8 cellular contexts compared by ENCODE assay signal in the genomic region with DNA sequence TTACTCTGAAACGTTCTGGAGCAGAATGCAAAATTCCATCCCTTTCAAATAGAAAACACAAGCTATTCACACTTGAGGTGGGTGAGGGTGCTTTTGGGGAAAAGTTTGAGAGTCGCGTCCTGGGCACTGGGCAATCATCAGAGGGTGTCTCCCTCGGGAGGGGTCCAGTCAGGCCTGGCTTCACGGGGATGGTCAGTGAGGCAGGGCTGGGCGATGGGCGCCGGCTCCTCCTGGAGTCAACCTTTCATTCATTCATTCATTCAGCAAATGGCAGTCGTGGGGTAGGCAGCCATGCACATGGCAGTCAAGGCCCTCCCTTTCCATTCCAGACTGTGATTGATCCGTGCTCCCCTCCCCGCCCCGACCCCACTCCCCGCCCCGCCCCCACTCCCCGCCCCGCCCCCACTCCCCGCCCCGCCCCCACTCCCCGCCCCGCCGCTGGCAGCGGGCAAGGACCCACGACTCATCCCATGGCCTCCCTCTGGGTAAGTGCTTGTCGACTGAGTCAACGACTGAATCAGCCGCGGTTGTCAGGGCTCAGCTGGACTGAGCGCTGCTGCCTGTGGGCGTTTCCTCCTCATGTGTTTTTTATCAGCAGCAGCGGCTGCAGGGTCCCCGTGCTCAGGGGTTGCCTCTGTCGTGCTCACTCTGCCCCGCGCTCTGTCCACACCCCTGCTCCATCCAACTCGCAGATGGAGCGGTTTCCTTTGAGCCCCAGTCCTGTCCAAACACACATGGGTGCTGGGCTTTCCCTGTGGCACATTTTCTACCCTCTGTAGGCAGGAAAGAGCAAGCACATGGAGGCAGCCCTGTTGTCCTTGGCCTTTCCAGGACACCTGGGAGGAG. TPM values are rescaled to one million over a fixed set of nuclear protein-coding genes. Genes with fewer than 3 reads are reported as not detected.
DNase-seq lines count a peak whose midpoint lies in the region; ATAC-seq and TF ChIP-seq lines count a peak whose summit lies in the region.

No MANE protein-coding gene starts in this region.

- DNase-seq in Daoy (ENCODE audit: low read depth) (peak; percentile 96), NCI-H460 (ENCODE audit: extremely low read depth, low read depth) (peak; percentile 64), right cardiac atrium (peak in 2 of 3 donors; percentile 71 to 76), endothelial cell (ENCODE audit: low spot score) (no peak)
- peak; percentile 46 for DNase-seq in activated T-helper 9 cell treated with anti-CD3 and anti-CD28 coated beads, Interleukin-2, amount 50 U/mL, for 16 hours (ENCODE audit: low read depth)
- peak; percentile 54 to 64 for DNase-seq in stimulated activated CD4-positive, alpha-beta T cell treated with anti-CD3 and anti-CD28 coated beads, Interleukin-2, amount 100 ng/mL, for 48 hours

- no peak overlapping the region for H3K27ac ChIP-seq in right cardiac atrium (ENCODE audit: low read length)

- H3K4me1 ChIP-seq in right cardiac atrium (ENCODE audit: control insufficient read depth, insufficient read depth, low read length) = no peaks in the 10 kb centered on the region

- H3K27ac Mint-ChIP-seq in endothelial cell (ENCODE audit: unreplicated experiment) = no peak overlapping the region

- no peaks in the 10 kb centered on the region for H3K36me3 Mint-ChIP-seq in endothelial cell (ENCODE audit: low read depth, unreplicated experiment)

- no peaks in the 10 kb centered on the region for H3K9me3 Mint-ChIP-seq in endothelial cell (ENCODE audit: unreplicated experiment)

- H3K9me3 ChIP-seq in right cardiac atrium (ENCODE audit: control insufficient read depth, low read length) = no peaks in the 10 kb centered on the region

- H3K27me3 Mint-ChIP-seq in endothelial cell (ENCODE audit: unreplicated experiment) = peaks cover 16% of the 10 kb centered on the region

- 26% methylated on average over 33 of the region's 36 CpGs for WGBS in right cardiac atrium

- no peaks in the 10 kb centered on the region for H3K27me3 ChIP-seq in right cardiac atrium (ENCODE audit: control insufficient read depth, insufficient read depth)

- H3K4me3 ChIP-seq in right cardiac atrium (ENCODE audit: low read length) = no peak overlapping the region

- no peak for TF ChIP-seq CTCF in endothelial cell (IDR thresholded peaks at IDR 0.05; ENCODE audit: unreplicated experiment)

- no peak overlapping the region for H3K4me3 Mint-ChIP-seq in endothelial cell (ENCODE audit: unreplicated experiment)

- ATAC-seq in right cardiac atrium (peak; percentile 52 to 81), HG02938 (IDR thresholded peaks at IDR 0.05; ENCODE audit: unreplicated experiment) (no peak), HG03342 (IDR thresholded peaks at IDR 0.05; ENCODE audit: unreplicated experiment) (no peak)

- intact Hi-C loops in right cardiac atrium (cut with DNase I) = loop anchor here in 1 of 4 donors (10.0 kb wide), 1 partner anchor 175 kb away; no protein-coding TSS in a partner anchor

- peaks cover 10% of the 10 kb centered on the region for H3K4me1 Mint-ChIP-seq in endothelial cell (ENCODE audit: unreplicated experiment)

RNA-seq across cellular contexts. Expression of a gene that starts 12.5 kb away (rescaled TPM):
- total RNA-seq in Daoy (2014; rRNA removed; shearing (Covaris generic)) = 14.1 and 15.0 TPM in 2 replicates
- total RNA-seq in NCI-H460 (2014; rRNA removed; shearing (Covaris generic)) = 11.6 and 14.4 TPM in 2 replicates
- polyA plus RNA-seq in NCI-H460 (2014; cell fraction: nucleus; rRNA removed) = 3.4 and 5.6 TPM in 2 replicates
- total RNA-seq in right cardiac atrium (10 to 100 TPM; 15.5 to 24.0 (median 18.0) TPM), endothelial cell (ENCODE audit: unreplicated experiment) (8.1 TPM)
- 16.5 TPM for polyA plus RNA-seq in right cardiac atrium

RNA-seq across cellular contexts. Expression of a gene that starts 45.7 kb away (rescaled TPM):
- total RNA-seq in Daoy (2014; rRNA removed; shearing (Covaris generic)) = 7.1 and 9.9 TPM in 2 replicates
- total RNA-seq in NCI-H460 (2014; rRNA removed; shearing (Covaris generic)) = 12.2 and 14.0 TPM in 2 replicates
- 11.3 and 15.9 TPM in 2 replicates for polyA plus RNA-seq in NCI-H460 (2014; cell fraction: nucleus; rRNA removed)
- 10 to 100 TPM; 29.8 to 39.8 (median 34.9) TPM for total RNA-seq in right cardiac atrium
- 27.0 TPM for polyA plus RNA-seq in right cardiac atrium
- 18.6 TPM for total RNA-seq in endothelial cell (ENCODE audit: unreplicated experiment)

Comparison
In these comparisons a context has a peak if more than half of its experiments do, and no peak if none do; other contexts are left out.
1. ATAC-seq: peak in right cardiac atrium (2 of 2); none in HG02938 (single experiment) and HG03342 (single experiment).